ENCODE assay signal across 8 cellular contexts in genomic region chr12:53217049-53217929, GRCh38. TPM values are rescaled to one million over a fixed set of nuclear protein-coding genes. Genes with fewer than 3 reads are reported as not detected.
DNase-seq lines count a peak whose midpoint lies in the region; TF ChIP-seq lines count a peak whose summit lies in the region.

No MANE protein-coding gene starts in this region.

- no peak for TF ChIP-seq POLR2A in breast epithelium (IDR thresholded peaks at IDR 0.05)

- CTCF ChIA-PET in Caco-2 (lab: Charles Lee) = interaction anchor here (0.7 to 2.9 kb wide), 3 partner anchors 35 to 128 kb away, joined by 3 to 6 read pairs (median 6); a partner anchor contains a TSS

- no peak overlapping the region for H3K27ac Mint-ChIP-seq in Caco-2 (ENCODE audit: unreplicated experiment)

- no peaks in the 10 kb centered on the region for H3K9me3 ChIP-seq in breast epithelium
- H3K9me3 ChIP-seq in mesenchymal stem cell (ENCODE audit: control insufficient read depth, low read length) = no peaks in the 10 kb centered on the region
- H3K9me3 ChIP-seq in Caco-2 = no peaks in the 10 kb centered on the region

- H3K18ac ChIP-seq in mesenchymal stem cell (ENCODE audit: low read depth in 1 of 2, low read length in 2 of 2) = peak overlapping the region; percentile 61 to 93

- no peaks in the 10 kb centered on the region for H3K27me3 Mint-ChIP-seq in Caco-2 (ENCODE audit: insufficient read depth, unreplicated experiment)

- H2BK5ac ChIP-seq in mesenchymal stem cell (ENCODE audit: low read depth, low read length, poor library complexity, severe bottlenecking) = no peak overlapping the region

- no peak overlapping the region for H2BK15ac ChIP-seq in mesenchymal stem cell (ENCODE audit: low read depth, poor library complexity, severe bottlenecking)

- peak overlapping the region; percentile 87 for H4K8ac ChIP-seq in mesenchymal stem cell (ENCODE audit: low read length)

- H2AFZ ChIP-seq in mesenchymal stem cell (ENCODE audit: low read depth, low read length) = no peak overlapping the region

- DNase-seq in AG08395 (ENCODE audit: low spot score) (peak; percentile 45), NCI-H226 (peak; percentile 78), breast epithelium (ENCODE audit: low spot score in 2 of 2) (peak in 1 of 2 donors; percentile 48), mesenchymal stem cell (no peak), amygdala (lab: John Stamatoyannopoulos, UW) (no peak), Caco-2 (no peak), GM13977 (ENCODE audit: low spot score) (no peak), NCI-H2196 (lab: John Stamatoyannopoulos, UW; ENCODE audit: unreplicated experiment) (no peak)

- intact Hi-C loops in breast epithelium (cut with DNase I; ENCODE audit: low total_unique reads) = loop anchor here (5.0 kb wide), 1 partner anchor 35 kb away; a partner anchor contains a TSS
- intact Hi-C loops in Caco-2 (cut with micrococcal nuclease; ENCODE audit: unreplicated experiment) = no loop called here

- H3K27ac ChIP-seq in breast epithelium = peak overlapping the region; percentile 81 to 100
- H3K27ac ChIP-seq in mesenchymal stem cell (ENCODE audit: low read length, poor library complexity, severe bottlenecking) = no peak overlapping the region

- peaks cover 11% of the 10 kb centered on the region for H3K79me1 ChIP-seq in mesenchymal stem cell (replicated peaks; ENCODE audit: low read length, poor library complexity, severe bottlenecking)

- H3K9me3 Mint-ChIP-seq in Caco-2 (ENCODE audit: unreplicated experiment) = no peaks in the 10 kb centered on the region

- peak overlapping the region; percentile 77 for H4K91ac ChIP-seq in mesenchymal stem cell (ENCODE audit: low read length)

- no peak overlapping the region for H3K14ac ChIP-seq in mesenchymal stem cell (ENCODE audit: low read length in 2 of 2)

- H3K4me1 ChIP-seq in breast epithelium = peaks cover 22 to 34% of the 10 kb centered on the region in 2 donors
- peaks cover 16% of the 10 kb centered on the region for H3K4me1 ChIP-seq in mesenchymal stem cell (ENCODE audit: control insufficient read depth, insufficient read depth, low read depth, low read length)
- peaks cover 19% of the 10 kb centered on the region for H3K4me1 ChIP-seq in Caco-2

- in situ Hi-C loops in GM13977 (cut with MboI; ENCODE audit: low pct_unique_long_range_greater_than_20kb, low sequenced_read_pairs, unreplicated experiment) = loop anchor here (5.0 kb wide), 1 partner anchor 70 kb away; no protein-coding TSS in a partner anchor

- peak overlapping the region; percentile 75 to 77 for H2BK12ac ChIP-seq in mesenchymal stem cell (ENCODE audit: low read length in 2 of 2)

- H3K4me3 ChIP-seq in breast epithelium (peak overlapping the region; percentile 58 to 77 (median 77)), mesenchymal stem cell (ENCODE audit: insufficient read depth in 1 of 2, low read depth in 1 of 2, low read length in 2 of 2) (peak overlapping the region in 1 of 2 experiments; percentile 76), Caco-2 (ENCODE audit: low read depth, low read length) (no peak overlapping the region)

- POLR2A ChIA-PET in Caco-2 (lab: Charles Lee) = interaction anchor here (0.6 kb wide), 1 partner anchor 37 kb away, joined by 7 read pairs; the partner anchor contains the start of genes CSAD and ZNF740

- no peak overlapping the region for H2AK5ac ChIP-seq in mesenchymal stem cell (ENCODE audit: low read length, severe bottlenecking)

- no peak overlapping the region for H2BK120ac ChIP-seq in mesenchymal stem cell (ENCODE audit: low read depth, low read length)

- BruUV-seq in Caco-2 (replicated peaks; lab: Mats Ljungman, UMichigan) = no TSS peak

- H3K4me1 Mint-ChIP-seq in Caco-2 (ENCODE audit: low read depth, unreplicated experiment) = peaks cover 29% of the 10 kb centered on the region

- TF ChIP-seq CTCF in breast epithelium (IDR thresholded peaks at IDR 0.05) (no peak), Caco-2 (IDR thresholded peaks at IDR 0.05; ENCODE audit: insufficient read depth in 1 of 2, low read depth in 1 of 2, low read length in 1 of 2, severe bottlenecking in 1 of 2, unreplicated experiment in 1 of 2) (no peak), GM13977 (IDR thresholded peaks at IDR 0.05; ENCODE audit: extremely low read depth, insufficient read depth, missing control alignments) (no peak)

- H3K4me3 Mint-ChIP-seq in Caco-2 (ENCODE audit: unreplicated experiment) = no peak overlapping the region

- 39% methylated on average over 16 of the region's 20 CpGs for WGBS in mesenchymal stem cell

- H3K36me3 Mint-ChIP-seq in Caco-2 (ENCODE audit: insufficient read depth, unreplicated experiment) = peaks cover 10% of the 10 kb centered on the region

- H3K23ac ChIP-seq in mesenchymal stem cell (ENCODE audit: low read length in 2 of 2) = no peak overlapping the region

- H3K4ac ChIP-seq in mesenchymal stem cell (ENCODE audit: low read depth in 1 of 2, low read length in 2 of 2) = peak overlapping the region; percentile 35 to 85

- H3K36me3 ChIP-seq in breast epithelium (no peaks in the 10 kb centered on the region), mesenchymal stem cell (ENCODE audit: control insufficient read depth in 1 of 2, insufficient read depth in 2 of 2, low read depth in 1 of 2, low read length in 2 of 2) (peaks cover 27 to 37% of the 10 kb centered on the region in 2 experiments), Caco-2 (ENCODE audit: control insufficient read depth, insufficient read depth, low read length) (no peaks in the 10 kb centered on the region)

- no peaks in the 10 kb centered on the region for H3K27me3 ChIP-seq in breast epithelium
- H3K27me3 ChIP-seq in mesenchymal stem cell (ENCODE audit: control insufficient read depth in 1 of 2, insufficient read depth in 1 of 2, low read length in 2 of 2) = no peaks in the 10 kb centered on the region
- H3K27me3 ChIP-seq in Caco-2 (replicated peaks; ENCODE audit: control insufficient read depth, insufficient read depth, low read length) = no peaks in the 10 kb centered on the region

- H3K4me2 ChIP-seq in mesenchymal stem cell (ENCODE audit: low read length, poor library complexity, severe bottlenecking) = no peak overlapping the region

- H3K9ac ChIP-seq in mesenchymal stem cell (ENCODE audit: low read length) = peak overlapping the region; percentile 91

RNA-seq across cellular contexts. Expression of gene ITGB7, which starts 10.2 kb away (rescaled TPM):
- total RNA-seq in breast epithelium (1 to 10 TPM; 1.1 to 2.9 (median 2.9) TPM), Caco-2 (2022) (1.1 TPM in 2 replicates)
- 0.19 TPM for polyA plus RNA-seq in mesenchymal stem cell (2013, experiment 1 of 2)
- 0.10 TPM for polyA plus RNA-seq in mesenchymal stem cell (2013, experiment 2 of 2)

RNA-seq across cellular contexts. Expression of gene RARG, which starts 14.7 kb away (rescaled TPM):
- total RNA-seq in breast epithelium (10 to 100 TPM; 12.2 to 39.8 (median 23.3) TPM), Caco-2 (2022) (11.8 and 12.9 TPM in 2 replicates)
- 20.0 TPM for polyA plus RNA-seq in mesenchymal stem cell (2013, experiment 1 of 2)
- 20.3 TPM for polyA plus RNA-seq in mesenchymal stem cell (2013, experiment 2 of 2)

RNA-seq across cellular contexts. Expression of gene CSAD, which starts 36.6 kb away (rescaled TPM):
- total RNA-seq in breast epithelium (10 to 100 TPM; 60.2 to 74.1 (median 68.8) TPM), Caco-2 (2022) (20.1 and 23.0 TPM in 2 replicates)
- polyA plus RNA-seq in mesenchymal stem cell (2013, experiment 1 of 2) = 9.3 TPM
- 8.4 TPM for polyA plus RNA-seq in mesenchymal stem cell (2013, experiment 2 of 2)

RNA-seq across cellular contexts. Expression of gene ZNF740, which starts 36.8 kb away (rescaled TPM):
- total RNA-seq in breast epithelium (10 to 100 TPM; 17.9 to 22.0 (median 19.3) TPM), Caco-2 (2022) (35.8 and 43.0 TPM in 2 replicates)
- polyA plus RNA-seq in mesenchymal stem cell (2013, experiment 1 of 2) = 8.0 TPM
- polyA plus RNA-seq in mesenchymal stem cell (2013, experiment 2 of 2) = 7.8 TPM

RNA-seq across cellular contexts. Expression of gene ESPL1, which starts 50.8 kb away (rescaled TPM):
- total RNA-seq in breast epithelium = 1 to 10 TPM in 2 of 3 donors, under 1 TPM in 1; 0.33 to 1.3 (median 1.2) TPM
- polyA plus RNA-seq in mesenchymal stem cell (2013, experiment 1 of 2) = 1.2 TPM
- 1.2 TPM for polyA plus RNA-seq in mesenchymal stem cell (2013, experiment 2 of 2)
- 32.3 and 34.9 TPM in 2 replicates for total RNA-seq in Caco-2 (2022)

Comparison
In these comparisons a context has a peak if more than half of its experiments do, and no peak if none do; other contexts are left out.
1. DNase-seq: peak in AG08395 (single experiment) and NCI-H226 (single experiment); none in mesenchymal stem cell (single experiment), amygdala (0 of 56), Caco-2 (0 of 2), GM13977 (single experiment) and NCI-H2196 (single experiment).